ENCODE assay signal across 1 cellular context in genomic region chr5:177545487-177546261, GRCh38.
TF ChIP-seq lines count a peak whose summit lies in the region.

No MANE protein-coding gene starts in this region.

TF ChIP-seq in HepG2, 621 proteins besides CTCF, POLR2A, EP300 and RAD21 (continued from another document):
- TF ChIP-seq, protein P1, sequence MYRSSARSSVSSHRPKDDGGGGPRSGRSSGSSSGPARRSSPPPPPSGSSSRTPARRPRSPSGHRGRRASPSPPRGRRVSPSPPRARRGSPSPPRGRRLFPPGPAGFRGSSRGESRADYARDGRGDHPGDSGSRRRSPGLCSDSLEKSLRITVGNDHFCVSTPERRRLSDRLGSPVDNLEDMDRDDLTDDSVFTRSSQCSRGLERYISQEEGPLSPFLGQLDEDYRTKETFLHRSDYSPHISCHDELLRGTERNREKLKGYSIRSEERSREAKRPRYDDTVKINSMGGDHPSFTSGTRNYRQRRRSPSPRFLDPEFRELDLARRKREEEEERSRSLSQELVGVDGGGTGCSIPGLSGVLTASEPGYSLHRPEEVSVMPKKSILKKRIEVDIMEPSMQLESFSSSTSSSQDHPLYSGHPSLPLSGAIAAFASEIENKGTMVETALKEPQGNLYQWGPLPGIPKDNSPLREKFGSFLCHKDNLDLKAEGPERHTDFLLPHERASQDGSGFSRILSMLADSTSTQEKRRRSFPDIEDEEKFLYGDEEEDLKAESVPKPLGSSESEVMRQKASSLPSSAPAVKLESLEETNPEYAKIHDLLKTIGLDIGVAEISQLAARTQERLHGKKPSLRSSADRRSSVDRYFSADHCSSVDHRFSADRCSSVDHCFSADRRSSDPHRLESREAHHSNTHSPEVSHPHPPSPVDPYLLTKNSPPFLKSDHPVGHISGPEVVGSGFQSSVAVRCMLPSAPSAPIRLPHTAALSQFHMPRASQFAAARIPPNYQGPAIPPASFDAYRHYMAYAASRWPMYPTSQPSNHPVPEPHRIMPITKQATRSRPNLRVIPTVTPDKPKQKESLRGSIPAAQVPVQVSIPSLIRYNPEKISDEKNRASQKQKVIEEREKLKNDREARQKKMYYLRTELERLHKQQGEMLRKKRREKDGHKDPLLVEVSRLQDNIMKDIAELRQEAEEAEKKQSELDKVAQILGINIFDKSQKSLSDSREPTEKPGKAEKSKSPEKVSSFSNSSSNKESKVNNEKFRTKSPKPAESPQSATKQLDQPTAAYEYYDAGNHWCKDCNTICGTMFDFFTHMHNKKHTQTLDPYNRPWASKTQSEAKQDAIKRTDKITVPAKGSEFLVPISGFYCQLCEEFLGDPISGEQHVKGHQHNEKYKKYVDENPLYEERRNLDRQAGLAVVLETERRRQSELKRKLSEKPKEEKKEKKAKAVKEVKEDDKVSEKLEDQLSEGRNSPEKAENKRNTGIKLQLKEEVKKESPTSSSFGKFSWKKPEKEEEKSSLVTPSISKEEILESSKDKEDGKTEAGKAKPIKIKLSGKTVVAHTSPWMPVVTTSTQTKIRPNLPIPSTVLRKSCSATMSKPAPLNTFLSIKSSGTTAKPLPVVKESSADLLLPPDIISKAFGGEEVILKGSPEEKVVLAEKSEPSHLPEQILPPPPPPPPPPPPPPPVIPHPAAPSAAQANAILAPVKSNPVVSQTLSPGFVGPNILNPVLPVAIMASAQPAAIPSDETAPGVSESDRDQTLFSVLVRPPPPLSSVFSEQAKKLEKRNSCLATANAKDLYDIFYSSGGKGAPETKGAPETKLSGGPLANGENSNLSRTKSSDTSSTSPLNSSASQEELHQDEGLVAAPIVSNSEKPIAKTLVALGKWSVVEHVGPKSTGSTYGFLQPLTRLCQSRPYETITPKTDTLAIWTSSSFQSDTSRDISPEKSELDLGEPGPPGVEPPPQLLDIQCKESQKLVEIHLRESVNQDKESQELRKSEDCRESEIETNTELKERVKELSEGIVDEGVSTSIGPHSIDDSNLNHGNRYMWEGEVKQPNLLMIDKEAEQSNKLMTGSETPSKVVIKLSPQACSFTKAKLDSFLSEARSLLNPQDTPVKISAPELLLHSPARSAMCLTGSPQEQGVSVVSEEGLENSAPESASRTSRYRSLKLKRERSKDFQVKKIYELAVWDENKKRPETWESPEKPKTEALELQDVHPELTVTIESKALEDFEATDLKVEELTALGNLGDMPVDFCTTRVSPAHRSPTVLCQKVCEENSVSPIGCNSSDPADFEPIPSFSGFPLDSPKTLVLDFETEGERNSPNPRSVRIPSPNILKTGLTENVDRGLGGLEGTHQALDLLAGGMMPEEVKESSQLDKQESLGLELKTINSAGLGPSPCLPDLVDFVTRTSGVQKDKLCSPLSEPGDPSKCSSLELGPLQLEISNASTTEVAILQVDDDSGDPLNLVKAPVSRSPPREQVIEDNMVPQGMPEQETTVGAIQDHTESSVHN (CRISPR knock-in tag; IDR thresholded peaks at IDR 0.05) = no peak
- TF ChIP-seq NONO (IDR thresholded peaks at IDR 0.05) = no peak
- no peak for TF ChIP-seq NONO (CRISPR knock-in tag; conservative IDR thresholded peaks at IDR 0.05)
- TF ChIP-seq DMAP1 (CRISPR knock-in tag; IDR thresholded peaks at IDR 0.05) = no peak
- TF ChIP-seq ZNF224 (CRISPR knock-in tag; IDR thresholded peaks at IDR 0.05) = no peak
TF ChIP-seq in HepG2: peak in this region for 8.
